ENCODE assay signal across 1 cellular context in genomic region chr6:6584310-6585002, GRCh38.
TF ChIP-seq lines count a peak whose summit lies in the region.

No MANE protein-coding gene starts in this region.

TF ChIP-seq in GM12878, 131 proteins besides CTCF, POLR2A, EP300 and RAD21 (continued from another document):
- TF ChIP-seq HSF1 (IDR thresholded peaks at IDR 0.05; ENCODE audit: low read depth, low read length) = no peak
- TF ChIP-seq ATF2 (IDR thresholded peaks at IDR 0.05; ENCODE audit: low read length) = no peak
- no peak for TF ChIP-seq YBX1 (IDR thresholded peaks at IDR 0.05)
- no peak for TF ChIP-seq TCF12 (IDR thresholded peaks at IDR 0.05; ENCODE audit: low read depth, low read length)
- TF ChIP-seq CEBPB (IDR thresholded peaks at IDR 0.05; ENCODE audit: borderline replicate concordance in 1 of 2, low read depth in 2 of 2, low read length in 2 of 2) = no peak
- no peak for TF ChIP-seq MXI1 (IDR thresholded peaks at IDR 0.05; ENCODE audit: low read depth, low read length)
- TF ChIP-seq ZBTB11 (CRISPR knock-in tag; IDR thresholded peaks at IDR 0.05) = no peak
- TF ChIP-seq SREBF1 (IDR thresholded peaks at IDR 0.05; ENCODE audit: low read length) = no peak
- TF ChIP-seq IRF4 (IDR thresholded peaks at IDR 0.05; ENCODE audit: low read depth, low read length) = no peak
- no peak for TF ChIP-seq TCF7 (IDR thresholded peaks at IDR 0.05; ENCODE audit: borderline replicate concordance)
- peak; percentile 35; the same call in 1 of the 2 replicates for TF ChIP-seq SMC3 (IDR thresholded peaks at IDR 0.05; ENCODE audit: borderline replicate concordance, low read length)
